24 cellular contexts compared by ENCODE assay signal in the genomic region with DNA sequence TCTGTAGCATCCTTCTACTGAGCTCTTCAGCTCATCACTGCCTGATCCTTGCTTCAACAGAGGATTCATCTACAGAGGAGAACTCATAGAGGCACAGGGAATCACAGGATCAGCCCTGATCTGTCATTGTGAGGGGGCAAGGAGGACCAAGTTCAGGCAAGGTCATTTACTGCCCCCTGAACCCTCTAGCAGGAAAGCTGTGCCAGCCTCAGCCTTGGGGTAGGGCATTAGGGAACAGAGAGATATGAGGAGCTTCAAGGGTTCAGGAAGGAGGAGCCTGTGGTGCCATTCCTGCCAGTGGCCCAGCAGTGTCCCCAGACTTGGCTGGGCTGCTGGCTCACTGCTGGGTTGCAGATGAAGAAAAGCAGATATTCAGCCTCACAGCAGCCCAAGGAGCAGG. TPM values are rescaled to one million over a fixed set of nuclear protein-coding genes. Genes with fewer than 3 reads are reported as not detected.
DNase-seq lines count a peak whose midpoint lies in the region; TF ChIP-seq lines count a peak whose summit lies in the region.
"Had no signal": no experiment of that assay in that cellular context is flagged by ENCODE, and none has a peak within 500 bp of the region (broad histone marks: within the 10 kb centered on the region; RNA-seq: fewer than 3 reads in every experiment).

No MANE protein-coding gene starts in this region.

- no peaks in the 10 kb centered on the region for H3K9me3 ChIP-seq in left ventricle myocardium inferior (replicated peaks)
- H3K9me3 ChIP-seq: A549; BE2C; BLaER1 treated with 17β-estradiol and CSF1 and Interleukin-3, amounts not matched to agents 10 nM and 100 nM had no signal

- H3K27me3 Mint-ChIP-seq in activated naive CD4-positive, alpha-beta T cell treated with anti-CD3 and anti-CD28 coated beads, Interleukin-2, amount 50 U/mL, for 24 hours, result no peaks in the 10 kb centered on the region
- peaks cover 59% of the 10 kb centered on the region for H3K27me3 Mint-ChIP-seq in activated naive CD4-positive, alpha-beta T cell treated with anti-CD3 and anti-CD28 coated beads, Interleukin-2, amount 10 ng/mL, durations not matched to agents 7 days and 5 days
- H3K27me3 Mint-ChIP-seq in type B pancreatic cell, result peaks cover 10% of the 10 kb centered on the region
- H3K27me3 Mint-ChIP-seq: CD4-positive, alpha-beta T cell had no signal

- no peak overlapping the region for H3K4me3 Mint-ChIP-seq in activated naive CD4-positive, alpha-beta T cell treated with anti-CD3 and anti-CD28 coated beads, Interleukin-2, amount 50 U/mL, for 24 hours
- H3K4me3 Mint-ChIP-seq in activated naive CD4-positive, alpha-beta T cell treated with anti-CD3 and anti-CD28 coated beads, Interleukin-2, amount 10 ng/mL, durations not matched to agents 7 days and 5 days, result no peak overlapping the region
- H3K4me3 Mint-ChIP-seq in type B pancreatic cell, result no peak overlapping the region
- H3K4me3 Mint-ChIP-seq: CD14-positive monocyte; CD4-positive, alpha-beta T cell; CD8-positive, alpha-beta memory T cell had no signal

- no peak for TF ChIP-seq CTCF in type B pancreatic cell (conservative IDR thresholded peaks at IDR 0.05)
- TF ChIP-seq CTCF in left ventricle myocardium inferior (IDR thresholded peaks at IDR 0.05; ENCODE audit: borderline replicate concordance), result no peak

- H3K27ac ChIP-seq in left ventricle myocardium inferior (replicated peaks), result no peak overlapping the region
- H3K27ac ChIP-seq: A549; BLaER1 treated with 17β-estradiol and CSF1 and Interleukin-3, amounts not matched to agents 10 nM and 100 nM; GM23248 had no signal

- no peaks in the 10 kb centered on the region for H3K4me1 ChIP-seq in left ventricle myocardium inferior
- H3K4me1 ChIP-seq: A549, BE2C had no signal

- peak overlapping the region; percentile 63 for H3K27ac Mint-ChIP-seq in activated naive CD4-positive, alpha-beta T cell treated with anti-CD3 and anti-CD28 coated beads, Interleukin-2, amount 50 U/mL, for 24 hours
- no peak overlapping the region for H3K27ac Mint-ChIP-seq in activated naive CD4-positive, alpha-beta T cell treated with anti-CD3 and anti-CD28 coated beads, Interleukin-2, amount 10 ng/mL, durations not matched to agents 7 days and 5 days
- H3K27ac Mint-ChIP-seq in type B pancreatic cell, result peak overlapping the region; percentile 27
- H3K27ac Mint-ChIP-seq: CD14-positive monocyte; CD4-positive, alpha-beta T cell; CD8-positive, alpha-beta memory T cell had no signal

- H3K9me3 Mint-ChIP-seq in activated naive CD4-positive, alpha-beta T cell treated with anti-CD3 and anti-CD28 coated beads, Interleukin-2, amount 50 U/mL, for 24 hours, result no peaks in the 10 kb centered on the region
- H3K9me3 Mint-ChIP-seq in activated naive CD4-positive, alpha-beta T cell treated with anti-CD3 and anti-CD28 coated beads, Interleukin-2, amount 10 ng/mL, durations not matched to agents 7 days and 5 days, result no peaks in the 10 kb centered on the region
- H3K9me3 Mint-ChIP-seq in type B pancreatic cell, result no peaks in the 10 kb centered on the region
- H3K9me3 Mint-ChIP-seq: CD4-positive, alpha-beta T cell; CD8-positive, alpha-beta memory T cell had no signal

- intact Hi-C loops in left ventricle myocardium inferior (cut with micrococcal nuclease), result no loop called here

- H3K27me3 ChIP-seq in left ventricle myocardium inferior (ENCODE audit: low read depth), result no peaks in the 10 kb centered on the region
- H3K27me3 ChIP-seq: BE2C; BLaER1 treated with 17β-estradiol and CSF1 and Interleukin-3, amounts not matched to agents 10 nM and 100 nM had no signal

- CTCF ChIA-PET in activated naive CD4-positive, alpha-beta T cell treated with anti-CD3 and anti-CD28 coated beads, Interleukin-2, amount 10 ng/mL, durations not matched to agents 7 days and 5 days (lab: Charles Lee), result interaction anchor here (0.6 kb wide), 1 partner anchor 705 kb away, joined by 3 read pairs; no protein-coding TSS in a partner anchor

- H3K4me1 Mint-ChIP-seq in activated naive CD4-positive, alpha-beta T cell treated with anti-CD3 and anti-CD28 coated beads, Interleukin-2, amount 50 U/mL, for 24 hours, result no peaks in the 10 kb centered on the region
- H3K4me1 Mint-ChIP-seq in activated naive CD4-positive, alpha-beta T cell treated with anti-CD3 and anti-CD28 coated beads, Interleukin-2, amount 10 ng/mL, durations not matched to agents 7 days and 5 days, result peaks cover 2% of the 10 kb centered on the region
- H3K4me1 Mint-ChIP-seq in type B pancreatic cell (ENCODE audit: unreplicated experiment), result peaks cover 11% of the 10 kb centered on the region
- H3K4me1 Mint-ChIP-seq: CD14-positive monocyte; CD8-positive, alpha-beta memory T cell had no signal

- in situ Hi-C loops in SK-MEL-5 (cut with HindIII; ENCODE audit: low pct_unique_long_range_greater_than_20kb, low sequenced_read_pairs), result no loop called here

- H3K36me3 Mint-ChIP-seq in activated naive CD4-positive, alpha-beta T cell treated with anti-CD3 and anti-CD28 coated beads, Interleukin-2, amount 50 U/mL, for 24 hours, result no peaks in the 10 kb centered on the region
- H3K36me3 Mint-ChIP-seq in activated naive CD4-positive, alpha-beta T cell treated with anti-CD3 and anti-CD28 coated beads, Interleukin-2, amount 10 ng/mL, durations not matched to agents 7 days and 5 days, result no peaks in the 10 kb centered on the region
- no peaks in the 10 kb centered on the region for H3K36me3 Mint-ChIP-seq in type B pancreatic cell
- H3K36me3 Mint-ChIP-seq: CD14-positive monocyte; CD8-positive, alpha-beta memory T cell had no signal

- no peak for DNase-seq in activated naive CD4-positive, alpha-beta T cell treated with anti-CD3 and anti-CD28 coated beads, Interleukin-2, amount 10 ng/mL, durations not matched to agents 7 days and 5 days
- peak; percentile 13 for DNase-seq in SK-MEL-5 (ENCODE audit: low read depth, low spot score)
- no peak for DNase-seq in type B pancreatic cell (ENCODE audit: extremely low spot score, unreplicated experiment)
- no peak for DNase-seq in activated CD8-positive, alpha-beta memory T cell treated with anti-CD3 and anti-CD28 coated beads, Interleukin-2, amount 50 U/mL, for 48 hours
- no peak for DNase-seq in left ventricle myocardium inferior
- DNase-seq in NCI-H146 treated with DMSO at 0.1 percent for 48 hours (lab: John Stamatoyannopoulos, UW; ENCODE audit: unreplicated experiment), result no peak
- DNase-seq: 8988T; ACHN; AML-193; BE2C; CD4-positive, alpha-beta T cell; CD8-positive, alpha-beta memory T cell; DMS 273 treated with DMSO at 0.1 percent for 48 hours; DMS79; EL; GDM1; GM23248; H7; HCEC 1CT had no signal

- no peaks in the 10 kb centered on the region for H3K36me3 ChIP-seq in left ventricle myocardium inferior
- H3K36me3 ChIP-seq: BE2C; BLaER1 treated with 17β-estradiol and CSF1 and Interleukin-3, amounts not matched to agents 10 nM and 100 nM had no signal

- H3K4me3 ChIP-seq in left ventricle myocardium inferior, result no peak overlapping the region
- H3K4me3 ChIP-seq: A549; BLaER1 treated with 17β-estradiol and CSF1 and Interleukin-3, amounts not matched to agents 10 nM and 100 nM; GM12878; GM23248 had no signal

RNA-seq across cellular contexts. Expression of gene CHST14, which starts 8.2 kb away (rescaled TPM):
- total RNA-seq in SK-MEL-5 (2014; rRNA removed; shearing (Covaris generic)), result 15.5 and 16.4 TPM in 2 replicates
- 26.1 and 32.7 TPM in 2 replicates for polyA plus RNA-seq in SK-MEL-5 (2015; cell fraction: cytosol; rRNA removed)
- 3.3 and 4.7 TPM in 2 replicates for polyA plus RNA-seq in SK-MEL-5 (2015; cell fraction: nucleus; rRNA removed)
- total RNA-seq in type B pancreatic cell (ENCODE audit: low replicate concordance) (12.7 and 24.2 TPM in 2 replicates), left ventricle myocardium inferior (8.4 TPM)

RNA-seq across cellular contexts. Expression of gene BAHD1, which starts 38.3 kb away (rescaled TPM):
- total RNA-seq in SK-MEL-5 (2014; rRNA removed; shearing (Covaris generic)), result 9.1 and 10.7 TPM in 2 replicates
- polyA plus RNA-seq in SK-MEL-5 (2015; cell fraction: cytosol; rRNA removed), result 22.9 and 28.1 TPM in 2 replicates
- polyA plus RNA-seq in SK-MEL-5 (2015; cell fraction: nucleus; rRNA removed), result 25.5 and 38.4 TPM in 2 replicates
- total RNA-seq in type B pancreatic cell (ENCODE audit: low replicate concordance), result 21.6 and 24.8 TPM in 2 replicates
- 17.1 TPM for total RNA-seq in left ventricle myocardium inferior
